Comparison of ENCODE assay signal across 17 cellular contexts in the genomic region with DNA sequence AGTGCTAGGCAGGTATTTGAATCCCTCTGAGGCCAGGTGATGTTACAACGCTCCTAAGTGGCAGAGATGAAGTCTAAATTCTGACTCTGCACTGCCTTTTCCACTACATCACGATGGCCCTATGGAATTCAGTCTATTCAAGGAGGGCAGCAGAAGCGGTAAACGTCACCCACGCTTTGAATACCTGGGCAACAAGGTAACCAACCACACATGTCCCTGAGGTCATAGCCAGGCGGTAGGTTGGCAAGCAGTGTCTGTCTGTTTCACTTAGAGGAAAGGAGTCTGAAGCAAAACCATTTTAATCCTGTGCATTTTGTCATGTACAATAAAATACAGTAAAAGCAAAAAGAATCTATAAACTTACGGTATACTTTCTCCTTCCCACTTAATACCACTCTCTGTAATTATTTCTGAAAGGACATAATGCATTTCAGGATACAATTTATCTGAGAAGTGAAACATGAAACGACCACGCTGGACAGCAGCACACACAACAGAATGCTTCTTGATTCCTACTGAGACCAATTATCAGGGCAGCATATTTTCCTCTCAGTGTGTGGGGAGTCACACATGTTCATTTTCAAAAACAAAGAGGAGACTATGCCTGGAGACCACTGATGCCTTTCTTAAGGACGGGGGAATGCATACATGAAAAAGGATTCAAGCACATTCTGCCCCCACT. TPM values are rescaled to one million over a fixed set of nuclear protein-coding genes. Genes with fewer than 3 reads are reported as not detected.
DNase-seq lines count a peak whose midpoint lies in the region; ATAC-seq and TF ChIP-seq lines count a peak whose summit lies in the region.
"Had no signal": no experiment of that assay in that cellular context is flagged by ENCODE, and none has a peak within 500 bp of the region (broad histone marks: within the 10 kb centered on the region; RNA-seq: fewer than 3 reads in every experiment).

No MANE protein-coding gene starts in this region.

- ATAC-seq in SK-N-SH treated with all-trans-retinoic acid at 6 μM for 48 hours (peak; percentile 79), left cardiac atrium (no peak)
- ATAC-seq: activated CD8-positive, alpha-beta memory T cell treated with anti-CD3 and anti-CD28 coated beads, Interleukin-2, amount 10 ng/mL, durations not matched to agents 7 days and 5 days; stimulated activated effector memory CD8-positive, alpha-beta T cell treated with anti-CD3 and anti-CD28 coated beads, Interleukin-12 subunit alpha, Interleukin-12 subunit beta, amount 100 ng/mL, for 72 hours had no signal

- no peak overlapping the region for H3K4me3 Mint-ChIP-seq in CD14-positive monocyte
- no peak overlapping the region for H3K4me3 Mint-ChIP-seq in activated T-cell treated with anti-CD3 and anti-CD28 coated beads, Interleukin-2, amount 50 U/mL, for 24 hours
- H3K4me3 Mint-ChIP-seq: activated CD8-positive, alpha-beta memory T cell treated with anti-CD3 and anti-CD28 coated beads, Interleukin-2, amount 10 ng/mL, durations not matched to agents 7 days and 5 days; HFFc6; stimulated activated effector memory CD8-positive, alpha-beta T cell treated with anti-CD3 and anti-CD28 coated beads, Interleukin-12 subunit alpha, Interleukin-12 subunit beta, amount 100 ng/mL, for 72 hours had no signal

- H3K9me3 ChIP-seq in effector memory CD4-positive, alpha-beta T cell (ENCODE audit: control insufficient read depth, low read length), result no peaks in the 10 kb centered on the region
- H3K9me3 ChIP-seq: Caco-2, gastrocnemius medialis, transverse colon had no signal

- H3K4me3 ChIP-seq in epithelial cell of esophagus (ENCODE audit: low read length), result no peak overlapping the region
- no peak overlapping the region for H3K4me3 ChIP-seq in effector memory CD4-positive, alpha-beta T cell (ENCODE audit: insufficient read depth, low read depth, low read length, poor library complexity, severe bottlenecking)
- H3K4me3 ChIP-seq: gastrocnemius medialis, skin epidermis, transverse colon had no signal

- intact Hi-C loops in CD14-positive monocyte (cut with micrococcal nuclease) (loop anchor here in 1 of 2 donors (2.0 kb wide), 1 partner anchor 21 kb away; no protein-coding TSS in a partner anchor), left cardiac atrium (cut with DNase I) (no loop called here)

- TF ChIP-seq CTCF in CD14-positive monocyte (IDR thresholded peaks at IDR 0.05) (no peak), epithelial cell of esophagus (IDR thresholded peaks at IDR 0.05; ENCODE audit: insufficient read depth, low read depth, low read length, missing control alignments) (no peak)

- no peaks in the 10 kb centered on the region for H3K27me3 Mint-ChIP-seq in CD14-positive monocyte (ENCODE audit: low read depth in 3 of 3)
- H3K27me3 Mint-ChIP-seq in activated T-cell treated with anti-CD3 and anti-CD28 coated beads, Interleukin-2, amount 50 U/mL, for 24 hours, result no peaks in the 10 kb centered on the region
- H3K27me3 Mint-ChIP-seq: activated CD8-positive, alpha-beta memory T cell treated with anti-CD3 and anti-CD28 coated beads, Interleukin-2, amount 10 ng/mL, durations not matched to agents 7 days and 5 days had no signal

- H3K9me3 Mint-ChIP-seq in CD14-positive monocyte, result no peaks in the 10 kb centered on the region
- no peaks in the 10 kb centered on the region for H3K9me3 Mint-ChIP-seq in activated T-cell treated with anti-CD3 and anti-CD28 coated beads, Interleukin-2, amount 50 U/mL, for 24 hours
- H3K9me3 Mint-ChIP-seq: HFFc6; stimulated activated effector memory CD8-positive, alpha-beta T cell treated with anti-CD3 and anti-CD28 coated beads, Interleukin-12 subunit alpha, Interleukin-12 subunit beta, amount 100 ng/mL, for 72 hours had no signal

- H3K27me3 ChIP-seq in effector memory CD4-positive, alpha-beta T cell (replicated peaks; ENCODE audit: control insufficient read depth, insufficient read depth, low read length, poor library complexity, severe bottlenecking), result no peaks in the 10 kb centered on the region
- H3K27me3 ChIP-seq: gastrocnemius medialis, transverse colon had no signal

- peaks cover 7% of the 10 kb centered on the region for H3K36me3 ChIP-seq in effector memory CD4-positive, alpha-beta T cell (ENCODE audit: control insufficient read depth, insufficient read depth, low read length)

- H3K36me3 Mint-ChIP-seq in CD14-positive monocyte, result peaks cover 21 to 25% of the 10 kb centered on the region in 2 donors
- peaks cover 44% of the 10 kb centered on the region for H3K36me3 Mint-ChIP-seq in activated T-cell treated with anti-CD3 and anti-CD28 coated beads, Interleukin-2, amount 50 U/mL, for 24 hours (ENCODE audit: low read depth)

- H3K27ac Mint-ChIP-seq in CD14-positive monocyte, result peak overlapping the region in 5 of 7 donors; percentile 45 to 94 (median 93)
- H3K27ac Mint-ChIP-seq in activated T-cell treated with anti-CD3 and anti-CD28 coated beads, Interleukin-2, amount 50 U/mL, for 24 hours, result no peak overlapping the region
- H3K27ac Mint-ChIP-seq: activated CD8-positive, alpha-beta memory T cell treated with anti-CD3 and anti-CD28 coated beads, Interleukin-2, amount 10 ng/mL, durations not matched to agents 7 days and 5 days; HFFc6; stimulated activated effector memory CD8-positive, alpha-beta T cell treated with anti-CD3 and anti-CD28 coated beads, Interleukin-12 subunit alpha, Interleukin-12 subunit beta, amount 100 ng/mL, for 72 hours had no signal

- peaks cover 52% of the 10 kb centered on the region for H3K4me1 Mint-ChIP-seq in CD14-positive monocyte
- peaks cover 5% of the 10 kb centered on the region for H3K4me1 Mint-ChIP-seq in activated T-cell treated with anti-CD3 and anti-CD28 coated beads, Interleukin-2, amount 50 U/mL, for 24 hours (ENCODE audit: low read depth)

- DNase-seq in CD14-positive monocyte (ENCODE audit: low spot score) (no peak), NCI-H1417 treated with DMSO at 0.1 percent for 48 hours (lab: John Stamatoyannopoulos, UW) (peak; percentile 78), epithelial cell of esophagus (ENCODE audit: low read depth) (peak; percentile 44), left cardiac atrium (no peak)
- no peak for DNase-seq in activated T-cell treated with anti-CD3 and anti-CD28 coated beads, Interleukin-2, amount 50 U/mL, for 24 hours
- DNase-seq in activated CD4-positive, alpha-beta T cell treated with anti-CD3 and anti-CD28 coated beads, Interleukin-2, amount 50 U/mL, for 1 hour, result no peak
- no peak for DNase-seq in effector memory CD4-positive, alpha-beta T cell
- DNase-seq: activated CD8-positive, alpha-beta memory T cell treated with anti-CD3 and anti-CD28 coated beads, Interleukin-2, amount 10 ng/mL, durations not matched to agents 7 days and 5 days; activated naive CD4-positive, alpha-beta T cell treated with anti-CD3 and anti-CD28 coated beads, Interleukin-2, amount 50 U/mL, for 16 hours; Caco-2; HFFc6; NCI-H187 treated with DMSO at 0.1 percent for 48 hours had no signal

- H3K4me1 ChIP-seq in effector memory CD4-positive, alpha-beta T cell (ENCODE audit: control insufficient read depth, insufficient read depth, low read length, poor library complexity, severe bottlenecking), result no peaks in the 10 kb centered on the region
- H3K4me1 ChIP-seq: gastrocnemius medialis had no signal

- H3K27ac ChIP-seq in effector memory CD4-positive, alpha-beta T cell (ENCODE audit: insufficient read depth, low read length, poor library complexity, severe bottlenecking), result no peak overlapping the region
- H3K27ac ChIP-seq: gastrocnemius medialis had no signal

TF ChIP-seq in SK-N-SH treated with all-trans-retinoic acid at 6 μM for 48 hours, 23 proteins besides CTCF, POLR2A, EP300 and RAD21:
- TF ChIP-seq ISL1 (CRISPR knock-in tag; IDR thresholded peaks at IDR 0.05), result no peak
- TF ChIP-seq OSR1 (CRISPR knock-in tag; IDR thresholded peaks at IDR 0.05), result no peak
- no peak for TF ChIP-seq BACH2 (CRISPR knock-in tag; IDR thresholded peaks at IDR 0.05; ENCODE audit: borderline replicate concordance)
- no peak for TF ChIP-seq ZFP30 (CRISPR knock-in tag; IDR thresholded peaks at IDR 0.05)
- TF ChIP-seq GLIS3 (CRISPR knock-in tag; IDR thresholded peaks at IDR 0.05), result no peak
- no peak for TF ChIP-seq TCF4 (CRISPR knock-in tag; IDR thresholded peaks at IDR 0.05; ENCODE audit: borderline replicate concordance)
TF ChIP-seq in SK-N-SH treated with all-trans-retinoic acid at 6 μM for 48 hours: peak in this region for 0.

RNA-seq across cellular contexts. Expression of gene PRDM10, which starts 51.3 kb away (rescaled TPM):
- 1 to 10 TPM in 1 of 2 donors, under 1 TPM in 1; 0.64 to 1.1 TPM for polyA plus RNA-seq in CD14-positive monocyte
- total RNA-seq in left cardiac atrium, result 1 to 10 TPM; 3.8 to 6.1 TPM

RNA-seq across cellular contexts. Expression of gene NFRKB, which starts 56.0 kb away (rescaled TPM):
- polyA plus RNA-seq in CD14-positive monocyte, result 1 to 10 TPM; 5.8 to 9.1 TPM
- 10 to 100 TPM in 1 of 2 donors, 1 to 10 TPM in 1; 9.9 to 10.2 TPM for total RNA-seq in left cardiac atrium

Comparison
In these comparisons a context has a peak if more than half of its experiments do, and no peak if none do; other contexts are left out.
1. DNase-seq: peak in NCI-H1417 treated with DMSO at 0.1 percent for 48 hours (single experiment) and epithelial cell of esophagus (single experiment); none in CD14-positive monocyte (single experiment), activated T-cell treated with anti-CD3 and anti-CD28 coated beads, Interleukin-2, amount 50 U/mL, for 24 hours (single experiment), activated CD4-positive, alpha-beta T cell treated with anti-CD3 and anti-CD28 coated beads, Interleukin-2, amount 50 U/mL, for 1 hour (single experiment), left cardiac atrium (single experiment) and effector memory CD4-positive, alpha-beta T cell (0 of 3).